Comparison of ENCODE assay signal across 8 cellular contexts in genomic region chr10:6050801-6051445, GRCh38. TPM values are rescaled to one million over a fixed set of nuclear protein-coding genes. Genes with fewer than 3 reads are reported as not detected.
A peak's percentile ranks its signal among the peaks of the same experiment; 100 is the strongest.
DNase-seq lines count a peak whose midpoint lies in the region; ATAC-seq and TF ChIP-seq lines count a peak whose summit lies in the region.

No MANE protein-coding gene starts in this region.

- no peaks in the 10 kb centered on the region for H3K79me2 ChIP-seq in ACC112 (ENCODE audit: control insufficient read depth, insufficient read depth, low read length, unreplicated experiment)

- H3K4me3 ChIP-seq in ACC112 (ENCODE audit: low read depth, low read length) (peak overlapping the region; percentile 69), Panc1 (ENCODE audit: low read depth in 2 of 2, low read length in 2 of 2) (peak overlapping the region; percentile 27 to 50)

- TF ChIP-seq CTCF in Panc1 (IDR thresholded peaks at IDR 0.05), result peak; percentile 56

- peak; percentile 70 for ATAC-seq in GM18511 (IDR thresholded peaks at IDR 0.05; ENCODE audit: unreplicated experiment)
- peak; percentile 61 for ATAC-seq in HG02970 (IDR thresholded peaks at IDR 0.05; ENCODE audit: low FRiP score, unreplicated experiment)
- peak; percentile 85 for ATAC-seq in Panc1
- peak; percentile 68 for ATAC-seq in Right ventricle myocardium inferior

- BruUV-seq in Panc1 (replicated peaks; lab: Mats Ljungman, UMichigan), result no TSS peak

- POLR2A ChIA-PET in Panc1 (lab: Charles Lee), result no interaction called here

- H3K9me3 ChIP-seq in Panc1 (ENCODE audit: control insufficient read depth, insufficient read depth, low read depth, low read length), result no peaks in the 10 kb centered on the region

- H3K4me1 ChIP-seq in ACC112 (ENCODE audit: control insufficient read depth, insufficient read depth, low read length, unreplicated experiment) (no peaks in the 10 kb centered on the region), Panc1 (ENCODE audit: control insufficient read depth, insufficient read depth, low read length) (peaks cover 3% of the 10 kb centered on the region; the same call in 1 of the 2 replicates)

- peak overlapping the region; percentile 52 for H2AFZ ChIP-seq in ACC112 (ENCODE audit: low read length, unreplicated experiment)

- H3K27ac ChIP-seq in ACC112 (ENCODE audit: low read depth, low read length) (peak overlapping the region; percentile 38), Panc1 (ENCODE audit: low read length) (no peak overlapping the region)

- intact Hi-C loops in Panc1 (cut with micrococcal nuclease; ENCODE audit: unreplicated experiment), result loop anchor here (10.0 kb wide), 1 partner anchor 106 kb away; no protein-coding TSS in a partner anchor
- intact Hi-C loops in Right ventricle myocardium inferior (cut with DNase I), result loop anchor here (2.0 to 5.0 kb wide), 3 partner anchors 36 to 104 kb away; partner anchors contain the start of gene IL15RA

- CTCF ChIA-PET in Panc1 (lab: Charles Lee), result interaction anchor here (0.5 to 1.2 kb wide), 5 partner anchors 36 to 596 kb away, joined by 3 to 8 read pairs (median 4); no protein-coding TSS in a partner anchor

- DNase-seq in Panc1 (ENCODE audit: low read depth, low spot score) (peak; percentile 4), Right ventricle myocardium inferior (ENCODE audit: missing footprints) (peak; percentile 81), smooth muscle cell of the brain vasculature (ENCODE audit: low read depth, low spot score) (peak; percentile 9), OCI-M2 (lab: John Stamatoyannopoulos, UW; ENCODE audit: unreplicated experiment) (no peak)
- peak; percentile 97 for DNase-seq in activated effector memory CD4-positive, alpha-beta T cell treated with anti-CD3 and anti-CD28 coated beads, Interleukin-2, amount 50 U/mL, for 16 hours

- H3K27me3 ChIP-seq in ACC112 (ENCODE audit: insufficient read depth, low read length) (peaks cover 21% of the 10 kb centered on the region), Panc1 (ENCODE audit: control insufficient read depth, insufficient read depth, low read length) (no peaks in the 10 kb centered on the region)

- in situ Hi-C loops in Panc1 (cut with HindIII; ENCODE audit: low pct_unique_long_range_greater_than_20kb, low sequenced_read_pairs), result no loop called here

- H3K36me3 ChIP-seq in ACC112 (ENCODE audit: insufficient read depth, low read length), result no peaks in the 10 kb centered on the region
- no peaks in the 10 kb centered on the region for H3K36me3 ChIP-seq in Panc1 (ENCODE audit: control insufficient read depth, insufficient read depth, low read length)

RNA-seq across cellular contexts. Expression of gene IL2RA, which starts 11.2 kb away (rescaled TPM):
- total RNA-seq in Panc1 (2021; ENCODE audit: unreplicated experiment) (0.33 TPM), Right ventricle myocardium inferior (3.8 TPM)
- not detected for polyA plus RNA-seq in Panc1 (2012; ENCODE audit: insufficient read length)

RNA-seq across cellular contexts. Expression of gene RBM17, which starts 37.9 kb away (rescaled TPM):
- total RNA-seq in Panc1 (2021; ENCODE audit: unreplicated experiment), result 65.4 TPM
- polyA plus RNA-seq in Panc1 (2012; ENCODE audit: insufficient read length), result 60.1 TPM
- total RNA-seq in Right ventricle myocardium inferior, result 65.7 TPM
